Comparison of ENCODE assay signal across 10 cellular contexts in the genomic region with DNA sequence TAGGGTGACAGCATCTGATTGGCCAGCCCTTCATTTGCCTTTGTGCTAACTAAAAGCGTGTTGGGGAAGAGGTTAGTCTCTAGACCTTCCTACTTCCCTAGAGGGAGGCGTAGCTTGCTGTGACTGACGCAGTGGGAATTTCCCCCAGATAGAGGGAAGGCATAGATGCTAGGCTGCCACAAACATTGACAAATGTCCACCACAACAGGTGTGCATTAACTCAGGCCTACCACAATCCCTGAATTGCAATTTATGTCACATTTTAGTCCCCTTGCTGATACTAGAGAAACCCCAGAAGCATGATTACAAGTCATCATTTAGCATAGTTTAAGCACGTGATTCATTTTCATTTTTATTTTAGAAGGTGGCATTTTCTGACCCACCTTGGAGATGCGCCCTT.
DNase-seq lines count a peak whose midpoint lies in the region; ATAC-seq and TF ChIP-seq lines count a peak whose summit lies in the region.
"Had no signal": no experiment of that assay in that cellular context is flagged by ENCODE, and none has a peak within 500 bp of the region (broad histone marks: within the 10 kb centered on the region; RNA-seq: fewer than 3 reads in every experiment).

No MANE protein-coding gene starts in this region.

- H3K4me3 Mint-ChIP-seq in effector memory CD8-positive, alpha-beta T cell: peak overlapping the region; percentile 22 to 24
- H3K4me3 Mint-ChIP-seq in glutamatergic neuron (ENCODE audit: unreplicated experiment): no peak overlapping the region
- H3K4me3 Mint-ChIP-seq: activated naive CD8-positive, alpha-beta T cell had no signal

- ATAC-seq in GM18505 (IDR thresholded peaks at IDR 0.05; ENCODE audit: unreplicated experiment) (peak; percentile 67), GM21423 (IDR thresholded peaks at IDR 0.05; ENCODE audit: unreplicated experiment) (peak; percentile 77), HG03196 (IDR thresholded peaks at IDR 0.05; ENCODE audit: unreplicated experiment) (peak; percentile 82)
- peak; percentile 60 for ATAC-seq in effector memory CD8-positive, alpha-beta T cell (replicated peaks)

- H3K9me3 Mint-ChIP-seq in effector memory CD8-positive, alpha-beta T cell: no peaks in the 10 kb centered on the region
- no peaks in the 10 kb centered on the region for H3K9me3 Mint-ChIP-seq in glutamatergic neuron (ENCODE audit: unreplicated experiment)

- peaks cover 15 to 18% of the 10 kb centered on the region in 2 donors for H3K4me1 Mint-ChIP-seq in effector memory CD8-positive, alpha-beta T cell (ENCODE audit: low read depth in 2 of 2)
- H3K4me1 Mint-ChIP-seq in glutamatergic neuron (ENCODE audit: low read depth, unreplicated experiment): no peaks in the 10 kb centered on the region

- no peaks in the 10 kb centered on the region for H3K36me3 Mint-ChIP-seq in effector memory CD8-positive, alpha-beta T cell (ENCODE audit: insufficient read depth)
- no peaks in the 10 kb centered on the region for H3K36me3 Mint-ChIP-seq in glutamatergic neuron (ENCODE audit: unreplicated experiment)
- H3K36me3 Mint-ChIP-seq: activated naive CD8-positive, alpha-beta T cell had no signal

- H3K27ac Mint-ChIP-seq in effector memory CD8-positive, alpha-beta T cell: peak overlapping the region; percentile 90 to 94
- H3K27ac Mint-ChIP-seq in glutamatergic neuron (ENCODE audit: unreplicated experiment): no peak overlapping the region
- H3K27ac Mint-ChIP-seq: activated naive CD8-positive, alpha-beta T cell had no signal

- no peak for DNase-seq in effector memory CD8-positive, alpha-beta T cell
- DNase-seq in NCI-H1694 treated with DMSO at 0.1 percent for 48 hours (lab: John Stamatoyannopoulos, UW): no peak
- no peak for DNase-seq in NCI-H2171 (lab: John Stamatoyannopoulos, UW)
- DNase-seq in glutamatergic neuron: no peak
- no peak for DNase-seq in NCI-H1092 (lab: John Stamatoyannopoulos, UW)
- DNase-seq: IMR-90 had no signal

- TF ChIP-seq POLR2A in GM18505 (IDR thresholded peaks at IDR 0.05; ENCODE audit: borderline replicate concordance, extremely low read depth, insufficient read depth, insufficient read length): no peak

- no peaks in the 10 kb centered on the region for H3K27me3 Mint-ChIP-seq in effector memory CD8-positive, alpha-beta T cell
- H3K27me3 Mint-ChIP-seq in glutamatergic neuron (ENCODE audit: unreplicated experiment): peaks cover 2% of the 10 kb centered on the region
- H3K27me3 Mint-ChIP-seq: activated naive CD8-positive, alpha-beta T cell had no signal

- no peak for TF ChIP-seq CTCF in glutamatergic neuron (IDR thresholded peaks at IDR 0.05; ENCODE audit: partially characterized antibody, unreplicated experiment)
